Comparison of ENCODE assay signal across 12 cellular contexts in genomic region chr13:77810891-77811290, GRCh38.
"Had no signal": no experiment of that assay in that cellular context is flagged by ENCODE, and none has a peak within 500 bp of the region (broad histone marks: within the 10 kb centered on the region; RNA-seq: fewer than 3 reads in every experiment).

No MANE protein-coding gene starts in this region.

- H3K27me3 ChIP-seq: gastrocnemius medialis, thyroid gland, vagina had no signal

- DNase-seq: activated B cell treated with CpG ODN at 0.5 μM for 24 hours; activated CD4-positive, alpha-beta T cell treated with anti-CD3 and anti-CD28 coated beads, Interleukin-2, amount 10 ng/mL, durations not matched to agents 7 days and 5 days; activated naive CD8-positive, alpha-beta T cell treated with anti-CD3 and anti-CD28 coated beads, Interleukin-2, amount 10 ng/mL, durations not matched to agents 7 days and 5 days; anterior cingulate cortex; cerebellar nuclear complex; effector memory CD8-positive, alpha-beta T cell; gastrocnemius medialis; left colon; naive B cell; stimulated activated CD4-positive, alpha-beta T cell treated with anti-CD3 and anti-CD28 coated beads, Interleukin-12 subunit alpha, Interleukin-12 subunit beta, amount 100 ng/mL, for 4 hours; thyroid gland had no signal

- ATAC-seq: effector memory CD8-positive, alpha-beta T cell; gastrocnemius medialis; left colon had no signal

- H3K4me1 ChIP-seq: gastrocnemius medialis, thyroid gland, vagina had no signal

- H3K9me3 ChIP-seq: gastrocnemius medialis, thyroid gland, vagina had no signal

- H3K4me3 ChIP-seq: gastrocnemius medialis, thyroid gland, vagina had no signal

- H3K27ac ChIP-seq: gastrocnemius medialis, thyroid gland, vagina had no signal

- H3K36me3 ChIP-seq: gastrocnemius medialis, thyroid gland, vagina had no signal
